Comparison of ENCODE assay signal across 1 cellular context in the genomic region with DNA sequence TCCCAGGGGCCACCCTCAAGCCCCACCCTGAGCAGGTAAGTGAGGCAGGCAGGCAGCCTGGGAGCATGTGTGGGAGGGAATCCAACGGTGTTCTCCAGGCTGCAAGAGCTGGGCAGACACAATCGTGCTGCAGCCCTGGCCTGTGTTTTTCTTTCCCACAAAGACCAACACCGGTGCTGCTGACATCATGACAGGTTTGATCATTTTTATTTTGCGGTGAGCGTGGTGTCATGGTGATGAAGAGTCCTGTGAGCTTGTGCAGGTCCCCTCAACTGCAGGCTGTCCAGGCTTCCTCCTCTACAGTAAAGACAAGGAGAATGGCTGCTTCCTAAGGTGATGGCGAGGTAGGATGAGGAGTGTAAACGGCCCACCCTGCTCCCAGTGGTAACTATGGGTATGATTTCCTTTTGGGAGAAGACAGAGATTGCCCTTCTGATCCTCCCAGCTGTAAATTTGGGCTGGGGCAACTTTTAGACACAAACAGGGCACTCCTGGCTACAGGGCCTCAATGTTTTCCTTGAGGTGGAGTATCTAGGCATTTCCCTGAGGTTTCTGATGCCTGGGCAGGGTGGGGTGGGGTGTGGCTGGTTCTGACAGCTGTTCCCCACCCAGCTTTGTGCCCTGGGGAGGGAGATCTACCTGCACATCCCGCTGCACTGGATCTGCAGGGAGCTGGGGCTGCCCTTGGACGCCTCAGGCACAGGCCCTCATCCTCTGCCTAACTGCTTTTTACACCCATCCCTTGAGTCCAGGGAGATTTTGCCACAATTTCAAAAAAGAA.
TF ChIP-seq lines count a peak whose summit lies in the region.

No MANE protein-coding gene starts in this region.

TF ChIP-seq in IMR-90, 13 proteins besides CTCF, POLR2A, EP300 and RAD21:
- TF ChIP-seq CEBPB (IDR thresholded peaks at IDR 0.05; ENCODE audit: low read depth, low read length) (no peak), RFX5 (IDR thresholded peaks at IDR 0.05; ENCODE audit: low read depth, low read length) (no peak), USF2 (IDR thresholded peaks at IDR 0.05; ENCODE audit: low read depth, low read length) (no peak), MXI1 (IDR thresholded peaks at IDR 0.05; ENCODE audit: borderline replicate concordance, low read depth, low read length) (no peak), MAFK (IDR thresholded peaks at IDR 0.05; ENCODE audit: low read depth, low read length) (no peak), CHD1 (IDR thresholded peaks at IDR 0.05; ENCODE audit: low read depth, low read length) (no peak), FOS (IDR thresholded peaks at IDR 0.05; ENCODE audit: low read depth, low read length) (no peak), SMC3 (IDR thresholded peaks at IDR 0.05; ENCODE audit: low read depth, low read length) (no peak), BHLHE40 (IDR thresholded peaks at IDR 0.05; ENCODE audit: low read depth, low read length) (no peak)
- TF ChIP-seq, protein P1, sequence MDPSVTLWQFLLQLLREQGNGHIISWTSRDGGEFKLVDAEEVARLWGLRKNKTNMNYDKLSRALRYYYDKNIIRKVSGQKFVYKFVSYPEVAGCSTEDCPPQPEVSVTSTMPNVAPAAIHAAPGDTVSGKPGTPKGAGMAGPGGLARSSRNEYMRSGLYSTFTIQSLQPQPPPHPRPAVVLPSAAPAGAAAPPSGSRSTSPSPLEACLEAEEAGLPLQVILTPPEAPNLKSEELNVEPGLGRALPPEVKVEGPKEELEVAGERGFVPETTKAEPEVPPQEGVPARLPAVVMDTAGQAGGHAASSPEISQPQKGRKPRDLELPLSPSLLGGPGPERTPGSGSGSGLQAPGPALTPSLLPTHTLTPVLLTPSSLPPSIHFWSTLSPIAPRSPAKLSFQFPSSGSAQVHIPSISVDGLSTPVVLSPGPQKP (IDR thresholded peaks at IDR 0.05; ENCODE audit: borderline replicate concordance, low read depth, low read length): no peak
